Comparison of ENCODE assay signal across 21 cellular contexts in genomic region chr14:87254331-87254730, GRCh38.
A peak's percentile ranks its signal among the peaks of the same experiment; 100 is the strongest.
DNase-seq lines count a peak whose midpoint lies in the region; ATAC-seq and TF ChIP-seq lines count a peak whose summit lies in the region.
"Had no signal": no experiment of that assay in that cellular context is flagged by ENCODE, and none has a peak within 500 bp of the region (broad histone marks: within the 10 kb centered on the region; RNA-seq: fewer than 3 reads in every experiment).

No MANE protein-coding gene starts in this region.

- H4K91ac ChIP-seq in mesenchymal stem cell (ENCODE audit: low read length) = no peak overlapping the region

- H3K14ac ChIP-seq in mesenchymal stem cell (ENCODE audit: low read length in 2 of 2) = no peak overlapping the region

- no peak overlapping the region for H2BK120ac ChIP-seq in mesenchymal stem cell (ENCODE audit: low read depth, low read length)

- no peak overlapping the region for H3K4me3 ChIP-seq in mesenchymal stem cell (ENCODE audit: insufficient read depth in 1 of 2, low read depth in 1 of 2, low read length in 2 of 2)
- H3K4me3 ChIP-seq in retinal pigment epithelial cell (ENCODE audit: low read length) = no peak overlapping the region
- H3K4me3 ChIP-seq: BLaER1, GM12878 had no signal

- DNase-seq in OCI-M1 (lab: John Stamatoyannopoulos, UW) (peak; percentile 3), mesenchymal stem cell (no peak), retinal pigment epithelial cell (ENCODE audit: low read depth) (peak; percentile 60), GM10266 (ENCODE audit: extremely low spot score) (no peak), DMS79 (lab: John Stamatoyannopoulos, UW) (no peak)
- DNase-seq: 8988T; ACHN; BE2C; C1 segment of cervical spinal cord; CD4-positive, alpha-beta memory T cell; CD4-positive, CD25-positive, alpha-beta regulatory T cell; CD8-positive, alpha-beta memory T cell; COR-L47; DMS 273 treated with DMSO at 0.1 percent for 48 hours; DMS153; DMS53; DMS79 treated with DMSO at 0.1 percent for 48 hours; GF-D8 had no signal

- no peaks in the 10 kb centered on the region for H3K36me3 ChIP-seq in mesenchymal stem cell (ENCODE audit: control insufficient read depth in 1 of 2, insufficient read depth in 2 of 2, low read depth in 1 of 2, low read length in 2 of 2)
- H3K36me3 ChIP-seq: BE2C, BLaER1 had no signal

- no peak overlapping the region for H2BK12ac ChIP-seq in mesenchymal stem cell (ENCODE audit: low read length in 2 of 2)

- ATAC-seq in GM21825 (IDR thresholded peaks at IDR 0.05; ENCODE audit: unreplicated experiment) = no peak
- ATAC-seq: GM12878 had no signal

- no peak overlapping the region for H3K4me2 ChIP-seq in mesenchymal stem cell (ENCODE audit: low read length, poor library complexity, severe bottlenecking)
- H3K4me2 ChIP-seq: BLaER1 had no signal

- H3K79me1 ChIP-seq in mesenchymal stem cell (replicated peaks; ENCODE audit: low read length, poor library complexity, severe bottlenecking) = no peaks in the 10 kb centered on the region

- no peak overlapping the region for H2AFZ ChIP-seq in mesenchymal stem cell (ENCODE audit: low read depth, low read length)

- no peak for TF ChIP-seq CTCF in retinal pigment epithelial cell (conservative IDR thresholded peaks at IDR 0.05; ENCODE audit: low read depth, low read length)
- no peak for TF ChIP-seq CTCF in GM10266 (IDR thresholded peaks at IDR 0.05; ENCODE audit: control insufficient read depth, insufficient read depth, low read depth, missing control alignments)

- no peaks in the 10 kb centered on the region for H3K27me3 ChIP-seq in mesenchymal stem cell (ENCODE audit: control insufficient read depth in 1 of 2, insufficient read depth in 1 of 2, low read length in 2 of 2)
- H3K27me3 ChIP-seq: BE2C, BLaER1 had no signal

- no peak overlapping the region for H2BK5ac ChIP-seq in mesenchymal stem cell (ENCODE audit: low read depth, low read length, poor library complexity, severe bottlenecking)

- H3K9me3 ChIP-seq in mesenchymal stem cell (ENCODE audit: control insufficient read depth, low read length) = no peaks in the 10 kb centered on the region
- H3K9me3 ChIP-seq: BE2C, BLaER1 had no signal

- H3K18ac ChIP-seq in mesenchymal stem cell (ENCODE audit: low read depth in 1 of 2, low read length in 2 of 2) = no peak overlapping the region

- no peaks in the 10 kb centered on the region for H3K4me1 ChIP-seq in mesenchymal stem cell (ENCODE audit: control insufficient read depth, insufficient read depth, low read depth, low read length)
- H3K4me1 ChIP-seq: BE2C, BLaER1 had no signal

- H3K27ac ChIP-seq in mesenchymal stem cell (ENCODE audit: low read length, poor library complexity, severe bottlenecking) = no peak overlapping the region
- H3K27ac ChIP-seq: BLaER1 had no signal

- WGBS in mesenchymal stem cell = 83% methylated on average over 2 of the region's 3 CpGs

- H3K9ac ChIP-seq in mesenchymal stem cell (ENCODE audit: low read length) = no peak overlapping the region
- H3K9ac ChIP-seq: BLaER1 had no signal

- H2BK15ac ChIP-seq in mesenchymal stem cell (ENCODE audit: low read depth, poor library complexity, severe bottlenecking) = no peak overlapping the region

- no peak overlapping the region for H3K23ac ChIP-seq in mesenchymal stem cell (ENCODE audit: low read length in 2 of 2)

- H4K8ac ChIP-seq in mesenchymal stem cell (ENCODE audit: low read length) = peak overlapping the region; percentile 7

- no peak overlapping the region for H3K4ac ChIP-seq in mesenchymal stem cell (ENCODE audit: low read depth in 1 of 2, low read length in 2 of 2)

- no peak overlapping the region for H2AK5ac ChIP-seq in mesenchymal stem cell (ENCODE audit: low read length, severe bottlenecking)

Comparison
In these comparisons a context has a peak if more than half of its experiments do, and no peak if none do; other contexts are left out.
1. DNase-seq: peak in OCI-M1 (single experiment) and retinal pigment epithelial cell (single experiment); none in mesenchymal stem cell (single experiment), GM10266 (single experiment) and DMS79 (single experiment).